ENCODE assay signal across 13 cellular contexts in genomic region chr19:50567052-50567841, GRCh38. TPM values are rescaled to one million over a fixed set of nuclear protein-coding genes. Genes with fewer than 3 reads are reported as not detected.
DNase-seq lines count a peak whose midpoint lies in the region; ATAC-seq and FAIRE-seq lines count a peak whose summit lies in the region.
"Had no signal": no experiment of that assay in that cellular context is flagged by ENCODE, and none has a peak within 500 bp of the region (broad histone marks: within the 10 kb centered on the region; RNA-seq: fewer than 3 reads in every experiment).

No MANE protein-coding gene starts in this region.

- no peak for FAIRE-seq in frontal cortex (lab: Jason Lieb, UNC)
- FAIRE-seq: GM19239 had no signal

- peak in 2 of 3 experiments; percentile 68 to 76 for DNase-seq in NCI-H1417 (lab: John Stamatoyannopoulos, UW)
- no peak for DNase-seq in NCI-H1417 treated with DMSO at 0.1 percent for 48 hours (lab: John Stamatoyannopoulos, UW)
- peak; percentile 29 to 68 for DNase-seq in NCI-H524 (lab: John Stamatoyannopoulos, UW)
- DNase-seq in frontal cortex (ENCODE audit: low spot score in 2 of 2): peak; percentile 65 to 74
- DNase-seq in putamen (ENCODE audit: low spot score): peak; percentile 72
- no peak for DNase-seq in NCI-H510A treated with DMSO at 0.1 percent for 48 hours (lab: John Stamatoyannopoulos, UW)
- DNase-seq: ACHN had no signal

- no peak for ATAC-seq in HG03175 (IDR thresholded peaks at IDR 0.05; ENCODE audit: unreplicated experiment)
- ATAC-seq in GM21360 (IDR thresholded peaks at IDR 0.05; ENCODE audit: unreplicated experiment): no peak

RNA-seq across cellular contexts. Expression of gene LRRC4B, which starts 1.0 kb away (rescaled TPM):
- total RNA-seq in frontal cortex: 78.3 TPM
- total RNA-seq: T-helper 2 cell treated with Interferon-gamma antibody and Interleukin-4, amounts not matched to agents 100 ng/mL and 5 ng/mL, for 36 hours had no signal

RNA-seq across cellular contexts. Expression of gene ASPDH, which starts 53.5 kb away (rescaled TPM):
- total RNA-seq in frontal cortex: 0.82 TPM
- total RNA-seq: NCI-H460; right atrium auricular region; T-helper 2 cell treated with Interferon-gamma antibody and Interleukin-4, amounts not matched to agents 100 ng/mL and 5 ng/mL, for 36 hours had no signal

RNA-seq across cellular contexts. Expression of gene JOSD2, which starts 56.3 kb away (rescaled TPM):
- 6.9 TPM for total RNA-seq in frontal cortex

Comparison
In these comparisons a context has a peak if more than half of its experiments do, and no peak if none do; other contexts are left out.
1. DNase-seq: peak in NCI-H1417 (2 of 3), NCI-H524 (2 of 2), frontal cortex (2 of 2) and putamen (single experiment); none in NCI-H1417 treated with DMSO at 0.1 percent for 48 hours (single experiment) and NCI-H510A treated with DMSO at 0.1 percent for 48 hours (single experiment).